Comparison of ENCODE assay signal across 30 cellular contexts in genomic region chr15:69892351-69892750, GRCh38.
"Had no signal": no experiment of that assay in that cellular context is flagged by ENCODE, and none has a peak within 500 bp of the region (broad histone marks: within the 10 kb centered on the region; RNA-seq: fewer than 3 reads in every experiment).

No MANE protein-coding gene starts in this region.

- H2AFZ ChIP-seq: hepatocyte had no signal

- H3K4me2 ChIP-seq: hepatocyte had no signal

- H3K4me3 Mint-ChIP-seq: dendritic cell treated with granulocyte-macrophage colony-stimulating factor and Interleukin-4, amounts not matched to agents 40 ng/mL and 50 ng/mL, for 4 days; effector memory CD8-positive, alpha-beta T cell; endodermal cell had no signal

- H3K79me2 ChIP-seq: hepatocyte had no signal

- H3K36me3 ChIP-seq: colonic mucosa, esophagus muscularis mucosa, esophagus squamous epithelium, gastrocnemius medialis, gastroesophageal sphincter, heart left ventricle, heart right ventricle had no signal

- H3K9me3 Mint-ChIP-seq: dendritic cell treated with granulocyte-macrophage colony-stimulating factor and Interleukin-4, amounts not matched to agents 40 ng/mL and 50 ng/mL, for 4 days; effector memory CD8-positive, alpha-beta T cell had no signal

- DNase-seq: colonic mucosa; cortex of kidney; dermis blood vessel endothelial cell; dorsolateral prefrontal cortex; effector CD4-positive, alpha-beta T cell; effector CD8-positive, alpha-beta T cell; effector memory CD4-positive, alpha-beta T cell; effector memory CD8-positive, alpha-beta T cell; endodermal cell; erythroblast; esophagus squamous epithelium; foreskin fibroblast; foreskin keratinocyte; foreskin melanocyte; gastrocnemius medialis; glutamatergic neuron; head of caudate nucleus; heart left ventricle; heart right ventricle had no signal

- FAIRE-seq: colon, endometrium, endothelial cell of umbilical vein, frontal cortex had no signal

- H3K4me1 ChIP-seq: colonic mucosa, esophagus squamous epithelium, foreskin keratinocyte had no signal

- H3K27ac Mint-ChIP-seq: dendritic cell treated with granulocyte-macrophage colony-stimulating factor and Interleukin-4, amounts not matched to agents 40 ng/mL and 50 ng/mL, for 4 days; effector memory CD8-positive, alpha-beta T cell; endodermal cell had no signal

- H3K27ac ChIP-seq: colonic mucosa, coronary artery, epithelial cell of prostate, esophagus muscularis mucosa, esophagus squamous epithelium, foreskin keratinocyte, gastrocnemius medialis, gastroesophageal sphincter, heart left ventricle, heart right ventricle, hepatocyte had no signal

- ATAC-seq: effector memory CD8-positive, alpha-beta T cell; esophagus mucosa; foreskin keratinocyte; gastrocnemius medialis; gastroesophageal sphincter; heart left ventricle; heart right ventricle had no signal

- H3K4me3 ChIP-seq: colonic mucosa, coronary artery, dorsolateral prefrontal cortex, esophagus muscularis mucosa, esophagus squamous epithelium, gastrocnemius medialis, gastroesophageal sphincter, heart left ventricle, heart right ventricle, hepatocyte had no signal

- H3K9me3 ChIP-seq: colonic mucosa, esophagus muscularis mucosa, esophagus squamous epithelium, gastrocnemius medialis, gastroesophageal sphincter, heart right ventricle had no signal

- H3K27me3 ChIP-seq: colonic mucosa, gastrocnemius medialis had no signal
